8 cellular contexts compared by ENCODE assay signal in genomic region chr5:151758141-151758429, GRCh38. TPM values are rescaled to one million over a fixed set of nuclear protein-coding genes. Genes with fewer than 3 reads are reported as not detected.
DNase-seq lines count a peak whose midpoint lies in the region; ATAC-seq and TF ChIP-seq lines count a peak whose summit lies in the region.

No MANE protein-coding gene starts in this region.

- H3K4me1 ChIP-seq in Caco-2 (peaks cover 40% of the 10 kb centered on the region), MM.1S (ENCODE audit: low read length) (peaks cover 32% of the 10 kb centered on the region), mononuclear cell (ENCODE audit: insufficient read depth, low read length) (peaks cover 31% of the 10 kb centered on the region)

- CTCF ChIA-PET in Caco-2 (lab: Charles Lee) = interaction anchor here (0.6 to 0.7 kb wide), 2 partner anchors 180 to 1268 kb away, joined by 4 read pairs; no protein-coding TSS in a partner anchor

- H3K9ac ChIP-seq in MM.1S (ENCODE audit: low read length) = peak overlapping the region; percentile 90

- no peaks in the 10 kb centered on the region for H3K9me3 ChIP-seq in Caco-2
- no peaks in the 10 kb centered on the region for H3K9me3 ChIP-seq in MM.1S (replicated peaks; ENCODE audit: insufficient read depth, low read length)
- no peaks in the 10 kb centered on the region for H3K9me3 ChIP-seq in mononuclear cell (ENCODE audit: low read depth, low read length)

- H3K4me2 ChIP-seq in MM.1S (ENCODE audit: low read depth, low read length) = peak overlapping the region; percentile 82

- peak overlapping the region; percentile 90 for H3K4me3 Mint-ChIP-seq in Caco-2 (ENCODE audit: unreplicated experiment)
- peak overlapping the region; percentile 87 for H3K4me3 Mint-ChIP-seq in dendritic cell treated with granulocyte-macrophage colony-stimulating factor and Interleukin-4, amounts not matched to agents 40 ng/mL and 50 ng/mL, for 4 days

- POLR2A ChIA-PET in Caco-2 (lab: Charles Lee) = interaction anchor here (0.5 to 1.3 kb wide), 3 partner anchors 13 to 999 kb away, joined by 3 to 6 read pairs (median 3); partner anchors contain the start of genes DCTN4 and G3BP1

- H3K27ac ChIP-seq in MM.1S (ENCODE audit: low read length) = peak overlapping the region; percentile 78

- H3K27me3 ChIP-seq in Caco-2 (replicated peaks; ENCODE audit: control insufficient read depth, insufficient read depth, low read length) = no peaks in the 10 kb centered on the region
- H3K27me3 ChIP-seq in MM.1S (replicated peaks; ENCODE audit: insufficient read depth, low read length) = no peaks in the 10 kb centered on the region
- no peaks in the 10 kb centered on the region for H3K27me3 ChIP-seq in mononuclear cell (ENCODE audit: insufficient read depth, low read length)

- H3K27ac Mint-ChIP-seq in Caco-2 (ENCODE audit: unreplicated experiment) = peak overlapping the region; percentile 94
- peak overlapping the region; percentile 83 for H3K27ac Mint-ChIP-seq in dendritic cell treated with granulocyte-macrophage colony-stimulating factor and Interleukin-4, amounts not matched to agents 40 ng/mL and 50 ng/mL, for 4 days

- no peak for TF ChIP-seq CTCF in Caco-2 (IDR thresholded peaks at IDR 0.05; ENCODE audit: insufficient read depth in 1 of 2, low read depth in 1 of 2, low read length in 1 of 2, severe bottlenecking in 1 of 2, unreplicated experiment in 1 of 2)
- no peak for TF ChIP-seq CTCF in MM.1S (IDR thresholded peaks at IDR 0.05; ENCODE audit: low read length)

- H4K20me1 ChIP-seq in MM.1S (ENCODE audit: insufficient read depth, low read length) = no peaks in the 10 kb centered on the region

- ATAC-seq in GM21576 (IDR thresholded peaks at IDR 0.05; ENCODE audit: unreplicated experiment) = peak; percentile 5

- peaks cover 6% of the 10 kb centered on the region for H3K36me3 Mint-ChIP-seq in Caco-2 (ENCODE audit: insufficient read depth, unreplicated experiment)
- peaks cover 20% of the 10 kb centered on the region for H3K36me3 Mint-ChIP-seq in dendritic cell treated with granulocyte-macrophage colony-stimulating factor and Interleukin-4, amounts not matched to agents 40 ng/mL and 50 ng/mL, for 4 days (ENCODE audit: low read depth)

- H3K27me3 Mint-ChIP-seq in Caco-2 (ENCODE audit: insufficient read depth, unreplicated experiment) = no peaks in the 10 kb centered on the region
- H3K27me3 Mint-ChIP-seq in dendritic cell treated with granulocyte-macrophage colony-stimulating factor and Interleukin-4, amounts not matched to agents 40 ng/mL and 50 ng/mL, for 4 days = no peaks in the 10 kb centered on the region

- H3K36me3 ChIP-seq in Caco-2 (ENCODE audit: control insufficient read depth, insufficient read depth, low read length) (no peaks in the 10 kb centered on the region), MM.1S (replicated peaks; ENCODE audit: insufficient read depth, low read length) (peaks cover 5% of the 10 kb centered on the region; the same call in 1 of the 2 replicates)

- H3F3A ChIP-seq in MM.1S (ENCODE audit: insufficient read depth, low read length) = peaks cover 36% of the 10 kb centered on the region

- intact Hi-C loops in Caco-2 (cut with micrococcal nuclease; ENCODE audit: unreplicated experiment) = loop anchor here (1.0 kb wide), 1 partner anchor 13 kb away; the partner anchor contains the start of gene G3BP1
- intact Hi-C loops in dendritic cell treated with granulocyte-macrophage colony-stimulating factor and Interleukin-4, amounts not matched to agents 40 ng/mL and 50 ng/mL, for 4 days (cut with micrococcal nuclease) = loop anchor here (1.0 to 10.0 kb wide), 2 partner anchors 13 to 503 kb away; partner anchors contain the start of genes G3BP1 and GM2A

- peak in 1 of 2 experiments; percentile 30 for DNase-seq in Caco-2
- no peak for DNase-seq in MM.1S
- no peak for DNase-seq in GM19240 (ENCODE audit: insufficient read length, low spot score)
- no peak for DNase-seq in HPDE6-E6E7 (ENCODE audit: extremely low spot score)
- no peak for DNase-seq in stimulated activated CD4-positive, alpha-beta T cell treated with anti-CD3 and anti-CD28 coated beads, Interleukin-2, amount 100 ng/mL, for 24 hours

- BruUV-seq in Caco-2 (replicated peaks; lab: Mats Ljungman, UMichigan) = TSS peak; percentile 77

- H3K79me2 ChIP-seq in MM.1S (ENCODE audit: low read length) = peaks cover 43% of the 10 kb centered on the region

- H3K9me2 ChIP-seq in MM.1S (replicated peaks; ENCODE audit: insufficient read depth, low read length) = no peaks in the 10 kb centered on the region

- H3K4me3 ChIP-seq in Caco-2 (ENCODE audit: low read depth, low read length) (peak overlapping the region; percentile 74), MM.1S (ENCODE audit: low read length) (peak overlapping the region; percentile 86), mononuclear cell (ENCODE audit: low read length) (peak overlapping the region; percentile 91)

- peak overlapping the region; percentile 46; the same call in 1 of the 2 replicates for H2AFZ ChIP-seq in MM.1S (ENCODE audit: low read length)

- H3K9me3 Mint-ChIP-seq in Caco-2 (ENCODE audit: unreplicated experiment) = no peaks in the 10 kb centered on the region
- no peaks in the 10 kb centered on the region for H3K9me3 Mint-ChIP-seq in dendritic cell treated with granulocyte-macrophage colony-stimulating factor and Interleukin-4, amounts not matched to agents 40 ng/mL and 50 ng/mL, for 4 days

- peaks cover 16% of the 10 kb centered on the region for H3K4me1 Mint-ChIP-seq in Caco-2 (ENCODE audit: low read depth, unreplicated experiment)
- H3K4me1 Mint-ChIP-seq in dendritic cell treated with granulocyte-macrophage colony-stimulating factor and Interleukin-4, amounts not matched to agents 40 ng/mL and 50 ng/mL, for 4 days (ENCODE audit: low read depth) = peaks cover 39% of the 10 kb centered on the region

RNA-seq across cellular contexts. Expression of gene ATOX1, which starts 0.3 kb away (rescaled TPM):
- total RNA-seq in Caco-2 (2022) = 135 and 139 TPM in 2 replicates
- 18.1 TPM for total RNA-seq in mononuclear cell

RNA-seq across cellular contexts. Expression of gene G3BP1, which starts 13.7 kb away (rescaled TPM):
- total RNA-seq in Caco-2 (2022) = 291 and 329 TPM in 2 replicates
- total RNA-seq in mononuclear cell = 72.5 TPM
